Comparison of ENCODE assay signal across 8 cellular contexts in genomic region chr11:46345131-46345597, GRCh38. TPM values are rescaled to one million over a fixed set of nuclear protein-coding genes. Genes with fewer than 3 reads are reported as not detected.
DNase-seq lines count a peak whose midpoint lies in the region; ATAC-seq and TF ChIP-seq lines count a peak whose summit lies in the region.

No MANE protein-coding gene starts in this region.

- H3K27ac Mint-ChIP-seq in central memory CD8-positive, alpha-beta T cell (ENCODE audit: low read depth), result no peak overlapping the region
- no peak overlapping the region for H3K27ac Mint-ChIP-seq in Caco-2 (ENCODE audit: unreplicated experiment)

- TF ChIP-seq CTCF in GM10266 (IDR thresholded peaks at IDR 0.05; ENCODE audit: control insufficient read depth, insufficient read depth, low read depth, missing control alignments) (peak; percentile 33), Caco-2 (IDR thresholded peaks at IDR 0.05; ENCODE audit: insufficient read depth in 1 of 2, low read depth in 1 of 2, low read length in 1 of 2, severe bottlenecking in 1 of 2, unreplicated experiment in 1 of 2) (no peak)

- CTCF ChIA-PET in Caco-2 (lab: Charles Lee), result interaction anchor here (1.7 kb wide), 1 partner anchor 47 kb away, joined by 4 read pairs; the partner anchor contains the start of gene CHRM4

- peak overlapping the region in 1 of 2 donors; percentile 60 for H3K9ac ChIP-seq in mucosa of rectum (ENCODE audit: low read depth in 1 of 2, low read length in 2 of 2)

- H3K9me3 Mint-ChIP-seq in central memory CD8-positive, alpha-beta T cell, result no peaks in the 10 kb centered on the region
- no peaks in the 10 kb centered on the region for H3K9me3 Mint-ChIP-seq in Caco-2 (ENCODE audit: unreplicated experiment)

- DNase-seq in GM10266 (ENCODE audit: extremely low spot score) (peak; percentile 69), NCI-H2171 treated with DMSO at 0.1 percent for 48 hours (lab: John Stamatoyannopoulos, UW) (peak; percentile 86), Caco-2 (no peak), HT-29 (ENCODE audit: low spot score) (no peak), SK-N-DZ (ENCODE audit: low spot score) (no peak)
- DNase-seq in central memory CD8-positive, alpha-beta T cell (ENCODE audit: low spot score in 2 of 2), result no peak

- BruUV-seq in Caco-2 (replicated peaks; lab: Mats Ljungman, UMichigan), result no TSS peak

- H3K9me3 ChIP-seq in mucosa of rectum (ENCODE audit: control insufficient read depth in 2 of 2, low read length in 2 of 2), result no peaks in the 10 kb centered on the region
- H3K9me3 ChIP-seq in Caco-2, result no peaks in the 10 kb centered on the region

- H3K4me3 Mint-ChIP-seq in central memory CD8-positive, alpha-beta T cell, result peak overlapping the region; percentile 78
- no peak overlapping the region for H3K4me3 Mint-ChIP-seq in Caco-2 (ENCODE audit: unreplicated experiment)

- intact Hi-C loops in Caco-2 (cut with micrococcal nuclease; ENCODE audit: unreplicated experiment), result no loop called here

- peak overlapping the region; percentile 8 to 73 for H3K4me3 ChIP-seq in mucosa of rectum (ENCODE audit: low read length in 2 of 2)
- H3K4me3 ChIP-seq in Caco-2 (ENCODE audit: low read depth, low read length), result no peak overlapping the region

- no peaks in the 10 kb centered on the region for H3K36me3 ChIP-seq in mucosa of rectum (ENCODE audit: control insufficient read depth in 2 of 2, insufficient read depth in 2 of 2, low read length in 2 of 2)
- no peaks in the 10 kb centered on the region for H3K36me3 ChIP-seq in Caco-2 (ENCODE audit: control insufficient read depth, insufficient read depth, low read length)

- no peaks in the 10 kb centered on the region for H3K27me3 Mint-ChIP-seq in central memory CD8-positive, alpha-beta T cell
- H3K27me3 Mint-ChIP-seq in Caco-2 (ENCODE audit: insufficient read depth, unreplicated experiment), result no peaks in the 10 kb centered on the region

- H3K27me3 ChIP-seq in mucosa of rectum (ENCODE audit: control insufficient read depth in 2 of 2, insufficient read depth in 2 of 2, low read length in 2 of 2), result no peaks in the 10 kb centered on the region
- H3K27me3 ChIP-seq in Caco-2 (replicated peaks; ENCODE audit: control insufficient read depth, insufficient read depth, low read length), result no peaks in the 10 kb centered on the region

- H3K27ac ChIP-seq in mucosa of rectum (ENCODE audit: low read depth in 2 of 2, low read length in 2 of 2), result peak overlapping the region in 1 of 2 donors; percentile 58

- peaks cover 49% of the 10 kb centered on the region for H3K4me1 Mint-ChIP-seq in central memory CD8-positive, alpha-beta T cell
- H3K4me1 Mint-ChIP-seq in Caco-2 (ENCODE audit: low read depth, unreplicated experiment), result peaks cover 15% of the 10 kb centered on the region

- peaks cover 24% of the 10 kb centered on the region for H3K36me3 Mint-ChIP-seq in central memory CD8-positive, alpha-beta T cell (ENCODE audit: insufficient read depth)
- H3K36me3 Mint-ChIP-seq in Caco-2 (ENCODE audit: insufficient read depth, unreplicated experiment), result peaks cover 6% of the 10 kb centered on the region

- POLR2A ChIA-PET in Caco-2 (lab: Charles Lee), result no interaction called here

- H3K4me1 ChIP-seq in mucosa of rectum (ENCODE audit: control insufficient read depth in 2 of 2, insufficient read depth in 2 of 2, low read length in 2 of 2), result peaks cover 19% of the 10 kb centered on the region in 2 donors
- peaks cover 11% of the 10 kb centered on the region; the same call in 1 of the 2 replicates for H3K4me1 ChIP-seq in Caco-2

- no peak for ATAC-seq in central memory CD8-positive, alpha-beta T cell (replicated peaks; ENCODE audit: extremely low read depth, poor library complexity, severe bottlenecking)
- no peak for ATAC-seq in HG02885 (IDR thresholded peaks at IDR 0.05; ENCODE audit: poor library complexity, unreplicated experiment)

RNA-seq across cellular contexts. Expression of gene DGKZ, which starts 2.1 kb away (rescaled TPM):
- 59.3 and 59.5 TPM in 2 replicates for total RNA-seq in Caco-2 (2022)
- 190 and 194 TPM in 2 replicates for total RNA-seq in HT-29 (2014; rRNA removed; shearing (Covaris generic))
- 54.5 and 58.7 TPM in 2 replicates for polyA plus RNA-seq in SK-N-DZ (2014; cell fraction: cytosol; rRNA removed)
- 148 and 162 TPM in 2 replicates for polyA plus RNA-seq in SK-N-DZ (2014; cell fraction: nucleus; rRNA removed)

RNA-seq across cellular contexts. Expression of gene MDK, which starts 36.3 kb away (rescaled TPM):
- total RNA-seq in Caco-2 (2022), result 601 and 699 TPM in 2 replicates
- 90.8 and 110 TPM in 2 replicates for total RNA-seq in HT-29 (2014; rRNA removed; shearing (Covaris generic))
- 2,839 and 3,450 TPM in 2 replicates for polyA plus RNA-seq in SK-N-DZ (2014; cell fraction: cytosol; rRNA removed)
- 2,101 and 2,397 TPM in 2 replicates for polyA plus RNA-seq in SK-N-DZ (2014; cell fraction: nucleus; rRNA removed)

RNA-seq across cellular contexts. Expression of gene CHRM4, which starts 46.4 kb away (rescaled TPM):
- 0.27 and 0.28 TPM in 2 replicates for total RNA-seq in Caco-2 (2022)
- total RNA-seq in HT-29 (2014; rRNA removed; shearing (Covaris generic)), result 0.05 and 0.70 TPM in 2 replicates
- 2.3 and 4.6 TPM in 2 replicates for polyA plus RNA-seq in SK-N-DZ (2014; cell fraction: cytosol; rRNA removed)
- 1.6 and 2.3 TPM in 2 replicates for polyA plus RNA-seq in SK-N-DZ (2014; cell fraction: nucleus; rRNA removed)

Comparison
In these comparisons a context has a peak if more than half of its experiments do, and no peak if none do; other contexts are left out.
1. DNase-seq: peak in GM10266 (single experiment) and NCI-H2171 treated with DMSO at 0.1 percent for 48 hours (single experiment); none in central memory CD8-positive, alpha-beta T cell (0 of 2), Caco-2 (0 of 2), HT-29 (single experiment) and SK-N-DZ (single experiment).